17 cellular contexts compared by ENCODE assay signal in the genomic region with DNA sequence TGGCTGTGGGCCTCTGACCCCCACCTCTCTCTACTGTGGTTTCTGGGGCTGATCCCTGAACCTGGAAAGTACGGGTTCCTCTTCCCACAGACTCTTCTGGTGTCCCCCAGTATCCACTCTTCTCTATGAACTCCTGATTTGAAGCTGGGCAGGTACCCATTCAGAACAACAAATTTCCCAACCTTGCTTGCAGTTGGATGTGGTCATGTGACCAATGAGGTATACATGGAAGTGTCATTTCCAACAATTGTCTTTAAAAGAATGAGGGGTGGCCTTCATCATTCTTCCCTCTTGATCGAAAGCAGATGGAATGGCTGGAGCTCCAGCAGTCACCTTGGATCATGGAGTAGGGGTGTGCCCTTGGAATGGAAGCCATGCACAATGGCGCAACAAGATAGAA.
A peak's percentile ranks its signal among the peaks of the same experiment; 100 is the strongest.
DNase-seq lines count a peak whose midpoint lies in the region; ATAC-seq, FAIRE-seq and TF ChIP-seq lines count a peak whose summit lies in the region.
"Had no signal": no experiment of that assay in that cellular context is flagged by ENCODE, and none has a peak within 500 bp of the region (broad histone marks: within the 10 kb centered on the region; RNA-seq: fewer than 3 reads in every experiment).

No MANE protein-coding gene starts in this region.

- no peak overlapping the region for H3K4me3 ChIP-seq in HepG2 (replicated peaks in 1 of 3; ENCODE audit: insufficient read depth in 1 of 3, low read depth in 2 of 3, low read length in 3 of 3)
- no peak overlapping the region for H3K4me3 ChIP-seq in right lobe of liver
- H3K4me3 ChIP-seq in spleen, result no peak overlapping the region

- H3K27me3 Mint-ChIP-seq in glutamatergic neuron (ENCODE audit: unreplicated experiment) (peaks cover 14% of the 10 kb centered on the region), Calu3 (ENCODE audit: unreplicated experiment) (peaks cover 100% of the 10 kb centered on the region)
- H3K27me3 Mint-ChIP-seq: CD4-positive, alpha-beta memory T cell had no signal

- H3K27me3 ChIP-seq in HepG2 (ENCODE audit: control insufficient read depth in 1 of 2, insufficient read depth in 2 of 2, low read length in 2 of 2), result peaks cover 0 to 21% of the 10 kb centered on the region in 2 experiments; a peak in 3 of 5 replicates
- H3K27me3 ChIP-seq in right lobe of liver, result no peaks in the 10 kb centered on the region
- peaks cover 0 to 4% (median 0%) of the 10 kb centered on the region in 7 donors for H3K27me3 ChIP-seq in spleen (replicated peaks in 1 of 7)

- CTCF ChIA-PET in HepG2 (lab: Yijun Ruan, JAX; ENCODE audit: low intra/inter-chr PET ratio, low total read pairs), result no interaction called here
- CTCF ChIA-PET in Calu3 (lab: Charles Lee), result no interaction called here

- no peak for FAIRE-seq in HepG2 (lab: Jason Lieb, UNC)
- FAIRE-seq: GM12891, GM18507, H1 had no signal

- H3K9me3 Mint-ChIP-seq in glutamatergic neuron (ENCODE audit: unreplicated experiment) (peaks cover 14% of the 10 kb centered on the region), Calu3 (ENCODE audit: low read depth, unreplicated experiment) (no peaks in the 10 kb centered on the region)
- H3K9me3 Mint-ChIP-seq: CD4-positive, alpha-beta memory T cell had no signal

- DNase-seq in HepG2 (ENCODE audit: low spot score), result no peak
- no peak for DNase-seq in right lobe of liver
- no peak for DNase-seq in glutamatergic neuron
- DNase-seq in spleen, result peak; percentile 37
- DNase-seq in Calu3, result no peak
- no peak for DNase-seq in GOT3 (lab: John Stamatoyannopoulos, UW)
- DNase-seq: C1 segment of cervical spinal cord, COR-L47, DMS153, DMS79 treated with DMSO at 0.1 percent for 48 hours, GF-D8, H7, HCEC 1CT had no signal

- H3K4me1 ChIP-seq in HepG2 (ENCODE audit: insufficient read depth, low read length) (no peaks in the 10 kb centered on the region), right lobe of liver (no peaks in the 10 kb centered on the region), spleen (no peaks in the 10 kb centered on the region)

- H3K79me2 ChIP-seq in HepG2 (ENCODE audit: insufficient read depth, low read length), result no peaks in the 10 kb centered on the region

- WGBS in HepG2 (ENCODE audit: low lambda C conversion rate), result 33% methylated on average over 3 of the region's 3 CpGs
- WGBS in right lobe of liver (ENCODE audit: insufficient coverage, low coverage, low lambda C conversion rate, missing lambda C conversion rate), result 50% methylated on average over 1 of the region's 3 CpGs
- WGBS in spleen, 5 donors, result 78 to 94% (median 83%) methylated on average over 3 of the region's 3 CpGs

- ATAC-seq in HepG2 (no peak), right lobe of liver (no peak)

- H3K36me3 ChIP-seq in HepG2 (replicated peaks in 1 of 2; ENCODE audit: control insufficient read depth in 1 of 2, insufficient read depth in 2 of 2, low read length in 2 of 2) (no peaks in the 10 kb centered on the region), right lobe of liver (no peaks in the 10 kb centered on the region), spleen (no peaks in the 10 kb centered on the region)

- TF ChIP-seq RAD21 in HepG2 (CRISPR knock-in tag; IDR thresholded peaks at IDR 0.05), result no peak

- TF ChIP-seq EP300 in HepG2 (IDR thresholded peaks at IDR 0.05; ENCODE audit: low read depth in 2 of 2, low read length in 2 of 2) (no peak), HepG2 (CRISPR knock-in tag; IDR thresholded peaks at IDR 0.05; ENCODE audit: borderline replicate concordance) (no peak)

- no peaks in the 10 kb centered on the region for H3K36me3 Mint-ChIP-seq in glutamatergic neuron (ENCODE audit: unreplicated experiment)
- no peaks in the 10 kb centered on the region for H3K36me3 Mint-ChIP-seq in Calu3 (ENCODE audit: insufficient read depth, unreplicated experiment)
- H3K36me3 Mint-ChIP-seq: CD4-positive, alpha-beta memory T cell had no signal

- no peak overlapping the region for H3K4me2 ChIP-seq in HepG2 (ENCODE audit: low read depth, low read length)

- H4K20me1 ChIP-seq in HepG2 (ENCODE audit: insufficient read depth, low read length), result no peaks in the 10 kb centered on the region

- H3K4me1 Mint-ChIP-seq in glutamatergic neuron (ENCODE audit: low read depth, unreplicated experiment) (peaks cover 38% of the 10 kb centered on the region), Calu3 (ENCODE audit: low read depth, unreplicated experiment) (no peaks in the 10 kb centered on the region)

- no TSS peak for BruUV-seq in HepG2 (replicated peaks; lab: Mats Ljungman, UMichigan)
- no TSS peak for BruUV-seq in Calu3 (replicated peaks; lab: Mats Ljungman, UMichigan)

- H3K9ac ChIP-seq in HepG2 (ENCODE audit: insufficient read depth, low read depth, low read length), result no peak overlapping the region

- in situ Hi-C loops in HepG2 (cut with HindIII; ENCODE audit: extremely low pct_ligation_motif_present, low pct_unique_long_range_greater_than_20kb), result no loop called here

- H3K27ac Mint-ChIP-seq in glutamatergic neuron (ENCODE audit: unreplicated experiment), result no peak overlapping the region
- no peak overlapping the region for H3K27ac Mint-ChIP-seq in Calu3 (ENCODE audit: unreplicated experiment)

- intact Hi-C loops in HepG2 (cut with micrococcal nuclease; ENCODE audit: unreplicated experiment), result loop anchor here (5.0 kb wide), 1 partner anchor 36 kb away; no protein-coding TSS in a partner anchor
- intact Hi-C loops in right lobe of liver (cut with DNase I), result no loop called here
- intact Hi-C loops in spleen (cut with DNase I; ENCODE audit: low total_unique reads), result no loop called here
- intact Hi-C loops in Calu3 (cut with micrococcal nuclease; ENCODE audit: unreplicated experiment), result no loop called here

- TF ChIP-seq POLR2A in HepG2 (IDR thresholded peaks at IDR 0.05; ENCODE audit: insufficient read depth in 1 of 2, low read depth in 2 of 2, low read length in 2 of 2), result no peak
- TF ChIP-seq POLR2A in right lobe of liver (IDR thresholded peaks at IDR 0.05), result no peak
- TF ChIP-seq POLR2A in spleen (IDR thresholded peaks at IDR 0.05), result no peak

- H2AFZ ChIP-seq in HepG2 (ENCODE audit: low read length), result no peak overlapping the region

- H3K27ac ChIP-seq in HepG2 (ENCODE audit: extremely low read length, insufficient read depth, low read length), result no peak overlapping the region
- H3K27ac ChIP-seq in right lobe of liver, result no peak overlapping the region
- no peak overlapping the region for H3K27ac ChIP-seq in spleen

- POLR2A ChIA-PET in HepG2 (lab: Yijun Ruan, JAX), result no interaction called here

- TF ChIP-seq CTCF in HepG2 (CRISPR knock-in tag; IDR thresholded peaks at IDR 0.05), result no peak
- no peak for TF ChIP-seq CTCF in right lobe of liver (IDR thresholded peaks at IDR 0.05)
- no peak for TF ChIP-seq CTCF in glutamatergic neuron (IDR thresholded peaks at IDR 0.05; ENCODE audit: partially characterized antibody, unreplicated experiment)
- no peak for TF ChIP-seq CTCF in spleen (IDR thresholded peaks at IDR 0.05 in 8 of 11, conservative IDR thresholded peaks at IDR 0.05 in 3 of 11)
- TF ChIP-seq CTCF in Calu3 (IDR thresholded peaks at IDR 0.05; ENCODE audit: unreplicated experiment), result no peak

- H3K9me3 ChIP-seq in HepG2 (ENCODE audit: low read length), result no peaks in the 10 kb centered on the region
- H3K9me3 ChIP-seq in right lobe of liver, result no peaks in the 10 kb centered on the region
- peaks cover 0 to 5% (median 0%) of the 10 kb centered on the region in 8 donors for H3K9me3 ChIP-seq in spleen

- H3K4me3 Mint-ChIP-seq in glutamatergic neuron (ENCODE audit: unreplicated experiment), result peak overlapping the region; percentile 40
- no peak overlapping the region for H3K4me3 Mint-ChIP-seq in Calu3 (ENCODE audit: low read depth, unreplicated experiment)
- H3K4me3 Mint-ChIP-seq: CD4-positive, alpha-beta memory T cell had no signal

TF ChIP-seq in HepG2, 621 proteins besides CTCF, POLR2A, EP300 and RAD21:
- TF ChIP-seq SRF (IDR thresholded peaks at IDR 0.05; ENCODE audit: low read depth, low read length), result no peak
- TF ChIP-seq RAD51 (IDR thresholded peaks at IDR 0.05; ENCODE audit: borderline replicate concordance), result peak; percentile 14; the same call in 1 of the 2 replicates
